In the genomic region with DNA sequence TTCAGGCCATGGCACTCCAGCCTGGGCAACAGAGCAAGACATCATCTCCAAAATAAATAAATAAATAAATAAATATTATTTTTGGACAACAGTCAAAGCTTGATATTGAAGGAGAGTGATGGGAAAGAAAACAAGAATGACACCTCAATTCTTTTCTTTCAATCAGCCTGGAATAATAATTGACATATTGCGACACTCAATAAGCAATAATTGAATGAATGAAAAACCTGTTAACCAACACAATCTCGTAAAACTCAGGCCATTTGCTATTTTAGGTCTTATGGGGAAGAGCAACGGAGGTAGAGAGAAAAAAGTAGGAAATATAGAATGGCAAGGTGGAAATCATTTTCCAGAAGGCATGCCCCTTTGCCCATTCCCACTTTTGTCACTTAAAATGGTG, we compare ENCODE assay signal across 8 cellular contexts. TPM values are rescaled to one million over a fixed set of nuclear protein-coding genes. Genes with fewer than 3 reads are reported as not detected.
"Had no signal": no experiment of that assay in that cellular context is flagged by ENCODE, and none has a peak within 500 bp of the region (broad histone marks: within the 10 kb centered on the region; RNA-seq: fewer than 3 reads in every experiment).

No MANE protein-coding gene starts in this region.

- FAIRE-seq: HTR-8/SVneo had no signal

- H3K27ac ChIP-seq: HL-60, KMS-11 had no signal

- H3K9ac ChIP-seq: KMS-11 had no signal

- H3K4me2 ChIP-seq: KMS-11 had no signal

- DNase-seq: Karpas-422, Kasumi-1, KBM-7, KG1 had no signal

RNA-seq across cellular contexts. Expression of gene RBFOX2, which starts 10.5 kb away (rescaled TPM):
- polyA plus RNA-seq: IgD-negative memory B cell had no signal
